8 cellular contexts compared by ENCODE assay signal in genomic region chr18:76821875-76822509, GRCh38. TPM values are rescaled to one million over a fixed set of nuclear protein-coding genes. Genes with fewer than 3 reads are reported as not detected.
A peak's percentile ranks its signal among the peaks of the same experiment; 100 is the strongest.
DNase-seq lines count a peak whose midpoint lies in the region; ATAC-seq and TF ChIP-seq lines count a peak whose summit lies in the region.

No MANE protein-coding gene starts in this region.

- H3K36me3 ChIP-seq in iPS-15b (ENCODE audit: control insufficient read depth, insufficient read depth, low read length), result peaks cover 3% of the 10 kb centered on the region

- no peak for TF ChIP-seq CTCF in astrocyte of the spinal cord (IDR thresholded peaks at IDR 0.05; ENCODE audit: low read depth, low read length)

- no peaks in the 10 kb centered on the region for H3K27me3 Mint-ChIP-seq in IgD-negative memory B cell

- H3K4me1 Mint-ChIP-seq in IgD-negative memory B cell, result peaks cover 30 to 43% (median 38%) of the 10 kb centered on the region in 3 donors

- H3K27ac Mint-ChIP-seq in IgD-negative memory B cell, result peak overlapping the region; percentile 69 to 98 (median 98)

- DNase-seq in EL, result peak; percentile 59
- DNase-seq in T-helper 9 cell, result peak; percentile 54
- DNase-seq in astrocyte of the spinal cord (ENCODE audit: low read depth, low spot score), result peak; percentile 47
- no peak for DNase-seq in skeletal muscle cell (ENCODE audit: low read depth)
- no peak for DNase-seq in NCI-H524 treated with DMSO at 0.1 percent for 48 hours (lab: John Stamatoyannopoulos, UW)

- H3K4me3 Mint-ChIP-seq in IgD-negative memory B cell, result peak overlapping the region; percentile 85 to 97 (median 94)

- H3K9me3 ChIP-seq in iPS-15b (ENCODE audit: control insufficient read depth, insufficient read depth, low read length), result no peaks in the 10 kb centered on the region

- H3K9me3 Mint-ChIP-seq in IgD-negative memory B cell, result no peaks in the 10 kb centered on the region

- H3K9ac ChIP-seq in iPS-15b (ENCODE audit: low read depth, low read length), result peak overlapping the region; percentile 81

- no peaks in the 10 kb centered on the region for H3K36me3 Mint-ChIP-seq in IgD-negative memory B cell

- in situ Hi-C loops in astrocyte of the spinal cord (cut with HindIII; ENCODE audit: low sequenced_read_pairs), result no loop called here

- H3K27me3 ChIP-seq in iPS-15b (ENCODE audit: control insufficient read depth, insufficient read depth, low read length), result no peaks in the 10 kb centered on the region

- ATAC-seq in GM21528 (IDR thresholded peaks at IDR 0.05; ENCODE audit: low FRiP score, unreplicated experiment), result peak; percentile 44

- H3K4me3 ChIP-seq in astrocyte of the spinal cord (ENCODE audit: low read depth, low read length) (peak overlapping the region; percentile 89), iPS-15b (ENCODE audit: low read depth, low read length) (peak overlapping the region; percentile 93), skeletal muscle cell (ENCODE audit: low read depth, low read length) (peak overlapping the region; percentile 88)

- peaks cover 2% of the 10 kb centered on the region for H3K4me1 ChIP-seq in iPS-15b (ENCODE audit: control insufficient read depth, insufficient read depth, low read length)

RNA-seq across cellular contexts. Expression of gene ZNF236, which starts 0.4 kb away (rescaled TPM):
- 10.8 TPM for polyA plus RNA-seq in IgD-negative memory B cell

Comparison
In these comparisons a context has a peak if more than half of its experiments do, and no peak if none do; other contexts are left out.
1. DNase-seq: peak in EL (single experiment), T-helper 9 cell (single experiment) and astrocyte of the spinal cord (single experiment); none in skeletal muscle cell (single experiment) and NCI-H524 treated with DMSO at 0.1 percent for 48 hours (single experiment).
2. Peak in every context shown above with its lines, with median percentiles within 50 percentile points of each other: H3K4me3 ChIP-seq.